8 cellular contexts compared by ENCODE assay signal in the genomic region with DNA sequence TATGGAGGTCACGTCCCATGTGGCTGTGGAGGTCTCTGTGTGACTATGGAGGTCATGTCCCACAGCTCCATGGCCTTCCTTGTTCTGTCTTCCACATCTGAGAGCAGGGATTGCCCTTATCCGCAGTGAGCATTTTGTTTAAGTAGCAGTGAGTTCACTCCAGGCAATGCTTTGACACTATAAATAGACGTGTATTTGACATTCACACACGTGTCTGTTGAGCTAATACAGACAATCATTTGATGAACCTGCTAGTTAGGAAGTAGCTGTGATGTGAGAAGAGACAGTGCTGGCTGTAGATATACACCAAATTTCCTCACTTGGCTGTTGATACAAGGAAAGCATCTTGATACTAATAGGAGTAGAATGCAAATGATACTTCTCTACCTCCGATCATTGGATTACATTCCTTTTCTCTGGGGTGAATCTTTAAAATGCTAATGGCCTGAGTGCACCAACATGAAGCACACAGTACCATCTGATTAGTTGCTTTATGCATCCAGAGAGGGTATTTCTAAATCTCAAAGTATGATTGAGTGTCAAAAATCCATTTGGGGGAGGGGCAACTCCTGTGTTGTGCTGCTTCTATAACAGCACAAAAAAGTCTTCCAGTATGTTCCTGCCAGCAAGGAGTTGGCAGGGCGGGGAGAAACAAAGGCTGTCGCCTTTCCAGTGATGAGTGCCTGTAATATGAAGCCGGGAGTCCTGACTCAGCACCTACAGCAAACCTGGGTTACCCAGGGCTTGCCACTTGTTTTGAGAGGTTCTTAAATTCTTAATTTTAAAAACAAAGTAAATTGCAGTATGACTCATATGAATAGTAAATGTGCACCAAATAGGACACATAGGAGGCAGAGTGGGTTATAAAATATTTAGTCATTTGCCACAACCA. TPM values are rescaled to one million over a fixed set of nuclear protein-coding genes. Genes with fewer than 3 reads are reported as not detected.
A peak's percentile ranks its signal among the peaks of the same experiment; 100 is the strongest.
DNase-seq lines count a peak whose midpoint lies in the region; ATAC-seq, FAIRE-seq and TF ChIP-seq lines count a peak whose summit lies in the region.

No MANE protein-coding gene starts in this region.

- intact Hi-C loops in kidney (cut with DNase I) = no loop called here

- H3K27me3 Mint-ChIP-seq in immature natural killer cell (ENCODE audit: low read depth in 3 of 3) = no peaks in the 10 kb centered on the region

- ATAC-seq in GM18517 (IDR thresholded peaks at IDR 0.05; ENCODE audit: unreplicated experiment) = no peak
- no peak for ATAC-seq in GM21447 (IDR thresholded peaks at IDR 0.05; ENCODE audit: unreplicated experiment)

- H3K4me1 Mint-ChIP-seq in immature natural killer cell = peaks cover 23 to 31% of the 10 kb centered on the region in 2 donors

- no peaks in the 10 kb centered on the region for H3K9me3 ChIP-seq in kidney (ENCODE audit: control insufficient read depth in 1 of 2, low read length in 2 of 2)

- peak overlapping the region in 1 of 6 donors; percentile 22 for H3K27ac Mint-ChIP-seq in immature natural killer cell

- H3K4me3 ChIP-seq in kidney (ENCODE audit: low read length in 2 of 2) = no peak overlapping the region

- H3K36me3 ChIP-seq in kidney (ENCODE audit: control insufficient read depth in 1 of 2, insufficient read depth in 2 of 2, low read length in 2 of 2) = peaks cover 3 to 12% of the 10 kb centered on the region in 2 donors

- TF ChIP-seq RAD21 in Ishikawa (IDR thresholded peaks at IDR 0.05; ENCODE audit: low read depth) = no peak

- in situ Hi-C loops in Caki2 (cut with HindIII; ENCODE audit: low pct_unique_long_range_greater_than_20kb, low sequenced_read_pairs) = no loop called here

- H3K9ac ChIP-seq in kidney (ENCODE audit: low read length in 2 of 2) = no peak overlapping the region

- H3K4me3 Mint-ChIP-seq in immature natural killer cell = no peak overlapping the region

- no peak for FAIRE-seq in kidney (lab: Jason Lieb, UNC)

- H3K27ac ChIP-seq in kidney (ENCODE audit: low read depth in 2 of 2, low read length in 2 of 2) = peak overlapping the region; percentile 1 to 20

- H3K4me1 ChIP-seq in kidney (ENCODE audit: control insufficient read depth in 1 of 2, insufficient read depth in 1 of 2, low read depth in 1 of 2, low read length in 2 of 2) = peaks cover 13 to 22% of the 10 kb centered on the region in 2 donors

- H3K9me3 Mint-ChIP-seq in immature natural killer cell = no peaks in the 10 kb centered on the region

- H3K36me3 Mint-ChIP-seq in immature natural killer cell = peaks cover 7 to 20% (median 10%) of the 10 kb centered on the region in 3 donors

- TF ChIP-seq CTCF in kidney (IDR thresholded peaks at IDR 0.05; ENCODE audit: borderline replicate concordance, extremely low read depth, insufficient read depth) = no peak

- no peak for TF ChIP-seq EP300 in Ishikawa (IDR thresholded peaks at IDR 0.05; ENCODE audit: borderline replicate concordance)

- DNase-seq in Caki2 (ENCODE audit: low read depth) = peak; percentile 70
- peak; percentile 87 for DNase-seq in astrocyte of the hippocampus (ENCODE audit: low read depth, low spot score)
- no peak for DNase-seq in kidney
- no peak for DNase-seq in SKM-1 (lab: John Stamatoyannopoulos, UW; ENCODE audit: unreplicated experiment)
- no peak for DNase-seq in immature natural killer cell

TF ChIP-seq in Ishikawa, 13 proteins besides CTCF, POLR2A, EP300 and RAD21:
- peak; percentile 22; the same call in 1 of the 2 replicates for TF ChIP-seq CREB1 (IDR thresholded peaks at IDR 0.05; ENCODE audit: low read depth)
- no peak for TF ChIP-seq TCF12 (IDR thresholded peaks at IDR 0.05; ENCODE audit: low read depth)
- TF ChIP-seq YY1 (IDR thresholded peaks at IDR 0.05; ENCODE audit: low read depth) = no peak
TF ChIP-seq in Ishikawa: peak in this region for 1.

RNA-seq across cellular contexts. Expression of gene CUL4A, which starts 7.0 kb away (rescaled TPM):
- 77.8 and 83.4 TPM in 2 replicates for total RNA-seq in Caki2 (2014; rRNA removed; shearing (Covaris generic); ENCODE audit: low replicate concordance)
- 62.5 TPM for total RNA-seq in kidney
- 26.5 TPM for polyA plus RNA-seq in kidney (ENCODE audit: insufficient read depth, low read depth, low replicate concordance)
- 10 to 100 TPM; 27.8 to 56.4 (median 53.3) TPM for polyA plus RNA-seq in immature natural killer cell

RNA-seq across cellular contexts. Expression of gene PCID2, which starts 7.9 kb away (rescaled TPM):
- total RNA-seq in Caki2 (2014; rRNA removed; shearing (Covaris generic); ENCODE audit: low replicate concordance) = 60.9 and 76.2 TPM in 2 replicates
- total RNA-seq in kidney = 34.9 TPM
- 22.9 TPM for polyA plus RNA-seq in kidney (ENCODE audit: insufficient read depth, low read depth, low replicate concordance)
- polyA plus RNA-seq in immature natural killer cell = 10 to 100 TPM; 47.8 to 63.2 (median 60.2) TPM

RNA-seq across cellular contexts. Expression of gene PROZ, which starts 58.0 kb away (rescaled TPM):
- total RNA-seq in Caki2 (2014; rRNA removed; shearing (Covaris generic); ENCODE audit: low replicate concordance) = not detected in 2 replicates
- not detected for total RNA-seq in kidney
- 20.0 TPM for polyA plus RNA-seq in kidney (ENCODE audit: insufficient read depth, low read depth, low replicate concordance)
- polyA plus RNA-seq in immature natural killer cell = not detected

Comparison
In these comparisons a context has a peak if more than half of its experiments do, and no peak if none do; other contexts are left out.
1. DNase-seq: peak in Caki2 (single experiment) and astrocyte of the hippocampus (single experiment); none in kidney (single experiment), SKM-1 (single experiment) and immature natural killer cell (0 of 3).